Comparison of ENCODE assay signal across 8 cellular contexts in genomic region chr10:128047337-128047736, GRCh38.
DNase-seq lines count a peak whose midpoint lies in the region; ATAC-seq and TF ChIP-seq lines count a peak whose summit lies in the region.

No MANE protein-coding gene starts in this region.

- H3K4me1 Mint-ChIP-seq in chondrocyte (ENCODE audit: low read depth) (peaks cover 25% of the 10 kb centered on the region), memory B cell (peaks cover 40% of the 10 kb centered on the region)

- H3K4me3 Mint-ChIP-seq in chondrocyte (ENCODE audit: unreplicated experiment) (peak overlapping the region; percentile 2), memory B cell (peak overlapping the region; percentile 92)

- no peaks in the 10 kb centered on the region for H3K9me3 Mint-ChIP-seq in chondrocyte (ENCODE audit: low read depth)
- no peaks in the 10 kb centered on the region for H3K9me3 Mint-ChIP-seq in memory B cell

- ATAC-seq in GM19438 (IDR thresholded peaks at IDR 0.05; ENCODE audit: low read depth, unreplicated experiment) (peak; percentile 94), HG03565 (IDR thresholded peaks at IDR 0.05; ENCODE audit: unreplicated experiment) (peak; percentile 94), memory B cell (ENCODE audit: low read depth) (peak; percentile 99)

- H3K36me3 Mint-ChIP-seq in chondrocyte (ENCODE audit: low read depth) (no peaks in the 10 kb centered on the region), memory B cell (peaks cover 10% of the 10 kb centered on the region)

- no peak for TF ChIP-seq CTCF in chondrocyte (IDR thresholded peaks at IDR 0.05)

- DNase-seq in AG08396 (ENCODE audit: low spot score) (peak; percentile 32), chondrocyte (ENCODE audit: low spot score) (peak; percentile 69), memory B cell (ENCODE audit: low spot score in 2 of 2) (peak; percentile 63 to 69), SHP77 (lab: John Stamatoyannopoulos, UW) (no peak)
- DNase-seq in activated CD4-positive, CD25-positive, alpha-beta regulatory T cell treated with anti-CD3 and anti-CD28 coated beads, Interleukin-2, amount 50 U/mL, for 16 hours (ENCODE audit: low read depth, low spot score), result peak; percentile 68
- peak; percentile 86 for DNase-seq in stimulated activated CD8-positive, alpha-beta memory T cell treated with anti-CD3 and anti-CD28 coated beads, Interleukin-4, amount 100 ng/mL, for 48 hours

- H3K27ac Mint-ChIP-seq in chondrocyte (ENCODE audit: unreplicated experiment) (peak overlapping the region; percentile 71), memory B cell (peak overlapping the region; percentile 86)

- H3K27me3 Mint-ChIP-seq in chondrocyte (ENCODE audit: low read depth) (no peaks in the 10 kb centered on the region), memory B cell (no peaks in the 10 kb centered on the region)

Comparison
In these comparisons a context has a peak if more than half of its experiments do, and no peak if none do; other contexts are left out.
1. DNase-seq: peak in AG08396 (single experiment), activated CD4-positive, CD25-positive, alpha-beta regulatory T cell treated with anti-CD3 and anti-CD28 coated beads, Interleukin-2, amount 50 U/mL, for 16 hours (single experiment), chondrocyte (single experiment), memory B cell (2 of 2) and stimulated activated CD8-positive, alpha-beta memory T cell treated with anti-CD3 and anti-CD28 coated beads, Interleukin-4, amount 100 ng/mL, for 48 hours (single experiment); none in SHP77 (0 of 2).
2. Peak in every context shown above with its lines, with median percentiles within 50 percentile points of each other: ATAC-seq.